In the genomic region with DNA sequence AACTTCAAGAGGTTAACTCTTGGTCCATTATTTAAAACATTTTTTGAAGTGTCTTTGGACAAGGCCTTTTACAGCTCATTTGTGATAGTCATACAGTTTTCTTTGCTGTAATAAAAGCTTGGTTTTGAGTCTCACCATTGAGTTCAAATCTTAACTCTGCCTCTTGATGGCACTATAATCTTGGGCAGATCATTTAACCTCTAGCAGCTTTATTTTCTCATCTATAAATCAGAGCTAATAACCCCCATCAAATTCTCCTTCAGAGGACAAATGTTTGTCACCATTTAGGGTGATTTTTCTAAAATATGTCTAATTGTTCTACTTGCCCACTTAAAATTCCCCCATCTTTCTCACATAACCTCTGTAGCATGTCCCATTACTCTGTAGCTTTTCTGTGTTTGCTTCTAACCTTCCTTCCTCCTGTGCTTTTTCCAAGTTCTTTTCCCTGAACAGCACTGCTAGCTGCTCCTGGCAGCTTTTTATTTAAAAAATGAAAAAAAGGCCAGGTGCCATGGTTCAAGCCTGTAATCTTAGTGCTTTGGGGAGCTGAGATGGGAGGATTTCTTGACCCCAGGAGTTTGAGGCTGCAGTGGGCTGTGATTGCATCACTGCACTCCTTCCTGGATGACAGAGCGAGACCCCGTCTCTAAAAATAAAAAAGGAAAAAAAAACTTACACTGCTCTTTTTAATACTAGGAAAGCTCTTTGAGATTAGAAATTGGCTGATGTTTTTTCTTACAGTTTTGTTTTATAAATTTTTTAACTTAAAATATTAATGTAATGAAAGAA, we compare ENCODE assay signal across 10 cellular contexts. TPM values are rescaled to one million over a fixed set of nuclear protein-coding genes. Genes with fewer than 3 reads are reported as not detected.
DNase-seq lines count a peak whose midpoint lies in the region; ATAC-seq and TF ChIP-seq lines count a peak whose summit lies in the region.
"Had no signal": no experiment of that assay in that cellular context is flagged by ENCODE, and none has a peak within 500 bp of the region (broad histone marks: within the 10 kb centered on the region; RNA-seq: fewer than 3 reads in every experiment).

No MANE protein-coding gene starts in this region.

- peaks cover 9% of the 10 kb centered on the region for H3K79me2 ChIP-seq in OCI-LY1 (ENCODE audit: insufficient read depth, low read length)

- no peaks in the 10 kb centered on the region for H3K27me3 ChIP-seq in heart left ventricle
- no peaks in the 10 kb centered on the region for H3K27me3 ChIP-seq in right atrium auricular region
- H3K27me3 ChIP-seq in OCI-LY1 (ENCODE audit: insufficient read depth, low read length) = no peaks in the 10 kb centered on the region
- no peaks in the 10 kb centered on the region for H3K27me3 ChIP-seq in tibial artery
- no peaks in the 10 kb centered on the region for H3K27me3 ChIP-seq in CD8-positive, alpha-beta T cell (ENCODE audit: insufficient read depth, low read length)
- no peaks in the 10 kb centered on the region for H3K27me3 ChIP-seq in H7 (ENCODE audit: control insufficient read depth, insufficient read depth, low read length)

- no peaks in the 10 kb centered on the region for H4K20me1 ChIP-seq in OCI-LY1 (ENCODE audit: insufficient read depth, low read length)

- peaks cover 2% of the 10 kb centered on the region for H3K36me3 Mint-ChIP-seq in CD8-positive, alpha-beta T cell

- H3K9me3 Mint-ChIP-seq in CD8-positive, alpha-beta T cell = no peaks in the 10 kb centered on the region
- H3K9me3 Mint-ChIP-seq: activated CD4-positive, alpha-beta memory T cell treated with anti-CD3 and anti-CD28 coated beads, Interleukin-2, amount 10 ng/mL, durations not matched to agents 7 days and 5 days had no signal

- no peak overlapping the region for H3K4me2 ChIP-seq in OCI-LY1 (ENCODE audit: low read length)

- H3K4me1 ChIP-seq in heart left ventricle (peaks cover 0 to 56% (median 30%) of the 10 kb centered on the region in 12 donors), right atrium auricular region (peaks cover 0 to 33% of the 10 kb centered on the region in 2 donors), OCI-LY1 (ENCODE audit: insufficient read depth, low read length, severe bottlenecking) (peaks cover 34% of the 10 kb centered on the region), tibial artery (peaks cover 0 to 44% (median 12%) of the 10 kb centered on the region in 4 donors)
- H3K4me1 ChIP-seq in CD8-positive, alpha-beta T cell (ENCODE audit: insufficient read depth, low read length) = peaks cover 7% of the 10 kb centered on the region

- H3F3A ChIP-seq in OCI-LY1 (ENCODE audit: insufficient read depth, low read length) = no peaks in the 10 kb centered on the region

- CTCF ChIA-PET in CD8-positive, alpha-beta T cell (lab: Charles Lee) = interaction anchor here (0.8 to 1.0 kb wide), 2 partner anchors 11 to 13 kb away, joined by 3 read pairs; no protein-coding TSS in a partner anchor

- intact Hi-C loops in heart left ventricle (cut with DNase I) = no loop called here
- intact Hi-C loops in tibial artery (cut with DNase I; ENCODE audit: low total_unique reads) = no loop called here
- intact Hi-C loops in CD8-positive, alpha-beta T cell (cut with DNase I, micrococcal nuclease) = no loop called here

- H3K9me2 ChIP-seq in OCI-LY1 (ENCODE audit: low read depth, low read length) = no peaks in the 10 kb centered on the region

- peak in 9 of 12 donors; percentile 9 to 43 (median 28) for TF ChIP-seq CTCF in heart left ventricle (IDR thresholded peaks at IDR 0.05)
- peak in 1 of 2 donors; percentile 41 for TF ChIP-seq CTCF in right atrium auricular region (IDR thresholded peaks at IDR 0.05)
- TF ChIP-seq CTCF in OCI-LY1 (IDR thresholded peaks at IDR 0.05; ENCODE audit: low read length) = peak; percentile 55
- peak; percentile 11 for TF ChIP-seq CTCF in fibroblast of the aortic adventitia (IDR thresholded peaks at IDR 0.05; ENCODE audit: insufficient read depth, low read length)
- no peak for TF ChIP-seq CTCF in tibial artery (IDR thresholded peaks at IDR 0.05)
- TF ChIP-seq CTCF in CD8-positive, alpha-beta T cell (IDR thresholded peaks at IDR 0.05) = no peak

- H3K36me3 ChIP-seq in heart left ventricle (no peaks in the 10 kb centered on the region), right atrium auricular region (no peaks in the 10 kb centered on the region), OCI-LY1 (ENCODE audit: insufficient read depth, low read length) (no peaks in the 10 kb centered on the region), tibial artery (no peaks in the 10 kb centered on the region), H7 (replicated peaks; ENCODE audit: control insufficient read depth, insufficient read depth, low read length) (no peaks in the 10 kb centered on the region)
- no peaks in the 10 kb centered on the region for H3K36me3 ChIP-seq in CD8-positive, alpha-beta T cell (ENCODE audit: insufficient read depth, low read length)

- TF ChIP-seq POLR2A in heart left ventricle (IDR thresholded peaks at IDR 0.05) = no peak

- no peak overlapping the region for H2AFZ ChIP-seq in OCI-LY1 (ENCODE audit: low read length)

- POLR2A ChIA-PET in CD8-positive, alpha-beta T cell (lab: Charles Lee) = interaction anchor here (0.8 kb wide), 1 partner anchor 10 kb away, joined by 3 read pairs; no protein-coding TSS in a partner anchor

- no peak overlapping the region for H3K27ac Mint-ChIP-seq in CD8-positive, alpha-beta T cell
- H3K27ac Mint-ChIP-seq: activated CD4-positive, alpha-beta memory T cell treated with anti-CD3 and anti-CD28 coated beads, Interleukin-2, amount 10 ng/mL, durations not matched to agents 7 days and 5 days had no signal

- no peak overlapping the region for H3K4me3 Mint-ChIP-seq in CD8-positive, alpha-beta T cell
- H3K4me3 Mint-ChIP-seq: activated CD4-positive, alpha-beta memory T cell treated with anti-CD3 and anti-CD28 coated beads, Interleukin-2, amount 10 ng/mL, durations not matched to agents 7 days and 5 days had no signal

- no peak for DNase-seq in heart left ventricle
- DNase-seq in right atrium auricular region (ENCODE audit: low spot score) = no peak
- peak; percentile 16 for DNase-seq in fibroblast of the aortic adventitia (ENCODE audit: low read depth)
- DNase-seq in tibial artery = no peak
- no peak for DNase-seq in NCI-H2081 treated with DMSO at 0.1 percent for 48 hours (lab: John Stamatoyannopoulos, UW)
- no peak for DNase-seq in CD8-positive, alpha-beta T cell
- no peak for DNase-seq in H7
- DNase-seq: activated CD4-positive, alpha-beta memory T cell treated with anti-CD3 and anti-CD28 coated beads, Interleukin-2, amount 10 ng/mL, durations not matched to agents 7 days and 5 days; Calu3 had no signal

- 61 to 80% (median 71%) methylated on average over 2 of the region's 2 CpGs for WGBS in heart left ventricle, 4 donors

- no peak overlapping the region for H3K27ac ChIP-seq in heart left ventricle
- no peak overlapping the region for H3K27ac ChIP-seq in right atrium auricular region
- H3K27ac ChIP-seq in OCI-LY1 (ENCODE audit: low read depth, low read length, poor library complexity, severe bottlenecking) = no peak overlapping the region
- H3K27ac ChIP-seq in tibial artery = no peak overlapping the region
- H3K27ac ChIP-seq in CD8-positive, alpha-beta T cell (ENCODE audit: low read depth, low read length) = no peak overlapping the region

- peaks cover 54% of the 10 kb centered on the region for H3K4me1 Mint-ChIP-seq in CD8-positive, alpha-beta T cell (ENCODE audit: low read depth)

- H3K9me3 ChIP-seq in heart left ventricle (no peaks in the 10 kb centered on the region), right atrium auricular region (no peaks in the 10 kb centered on the region), OCI-LY1 (ENCODE audit: low read length) (no peaks in the 10 kb centered on the region), tibial artery (no peaks in the 10 kb centered on the region)
- no peaks in the 10 kb centered on the region for H3K9me3 ChIP-seq in CD8-positive, alpha-beta T cell (ENCODE audit: low read length)

- no peak overlapping the region for H3K9ac ChIP-seq in OCI-LY1 (ENCODE audit: low read length)

- peak in 2 of 4 donors; percentile 33 to 46 for ATAC-seq in heart left ventricle
- no peak for ATAC-seq in CD8-positive, alpha-beta T cell

- no peak overlapping the region for H3K4me3 ChIP-seq in heart left ventricle
- no peak overlapping the region for H3K4me3 ChIP-seq in right atrium auricular region
- no peak overlapping the region for H3K4me3 ChIP-seq in OCI-LY1 (ENCODE audit: low read depth, low read length, poor library complexity, severe bottlenecking)
- H3K4me3 ChIP-seq in fibroblast of the aortic adventitia (ENCODE audit: low read depth, low read length) = no peak overlapping the region
- no peak overlapping the region for H3K4me3 ChIP-seq in tibial artery
- H3K4me3 ChIP-seq in CD8-positive, alpha-beta T cell (ENCODE audit: low read depth, low read length) = no peak overlapping the region
- H3K4me3 ChIP-seq in H7 (ENCODE audit: insufficient read depth, low read depth, low read length) = no peak overlapping the region

- H3K27me3 Mint-ChIP-seq in CD8-positive, alpha-beta T cell (ENCODE audit: low read depth) = no peaks in the 10 kb centered on the region
- H3K27me3 Mint-ChIP-seq: activated CD4-positive, alpha-beta memory T cell treated with anti-CD3 and anti-CD28 coated beads, Interleukin-2, amount 10 ng/mL, durations not matched to agents 7 days and 5 days had no signal

RNA-seq across cellular contexts. Expression of gene UBE2E1, which starts 28.5 kb away (rescaled TPM):
- 10 to 100 TPM; 59.1 to 97.1 (median 65.0) TPM for total RNA-seq in heart left ventricle
- 10 to 100 TPM; 43.7 to 78.8 TPM for polyA plus RNA-seq in heart left ventricle
- 10 to 100 TPM; 30.8 to 41.4 TPM for total RNA-seq in right atrium auricular region
- total RNA-seq in fibroblast of the aortic adventitia (ENCODE audit: low replicate concordance) = 34.6 and 108 TPM in 2 replicates
- total RNA-seq in CD8-positive, alpha-beta T cell = 10 to 100 TPM; 39.8 to 40.6 TPM
- total RNA-seq in H7 (2014; rRNA removed; shearing (Covaris generic)) = 138 and 159 TPM in 2 replicates

Comparison
In these comparisons a context has a peak if more than half of its experiments do, and no peak if none do; other contexts are left out.
1. CTCF ChIP-seq: peak in heart left ventricle (9 of 12), OCI-LY1 (single experiment) and fibroblast of the aortic adventitia (single experiment); none in tibial artery (0 of 2) and CD8-positive, alpha-beta T cell (single experiment).